ENCODE assay signal across 8 cellular contexts in the genomic region with DNA sequence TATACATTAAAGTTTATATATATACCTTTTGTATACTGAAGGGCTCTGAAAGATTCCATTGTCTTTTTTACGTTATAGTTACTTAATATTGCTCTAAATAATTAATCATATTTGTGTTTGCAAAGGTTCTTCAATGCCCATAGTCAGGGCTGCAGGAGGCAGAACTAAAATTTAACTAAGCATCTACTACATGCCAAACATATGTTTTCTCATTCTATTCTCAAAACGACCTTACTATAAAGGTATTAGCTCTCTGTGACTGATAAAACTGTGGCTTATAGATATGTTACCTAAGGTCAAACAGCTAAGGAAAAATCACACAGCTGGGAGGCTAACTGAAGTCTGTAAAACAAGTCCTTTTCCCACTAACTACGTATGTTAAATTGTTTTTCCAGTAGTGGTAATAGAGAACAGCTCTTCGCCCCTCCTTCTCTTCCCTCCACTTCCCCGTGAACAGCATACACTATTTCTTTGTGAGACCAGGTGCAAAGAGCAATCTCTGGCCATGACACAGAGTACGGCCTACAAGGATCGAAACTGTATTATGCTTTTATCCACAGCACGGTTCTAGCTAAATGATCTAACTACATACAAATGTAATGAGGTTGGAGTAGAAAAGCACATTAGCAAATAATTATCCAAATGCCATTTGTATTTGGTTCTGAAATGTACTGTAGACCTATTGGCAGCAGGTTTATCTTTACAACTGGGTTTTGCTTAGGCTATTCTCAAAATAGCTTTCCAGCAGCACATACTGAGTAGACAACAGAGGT. TPM values are rescaled to one million over a fixed set of nuclear protein-coding genes. Genes with fewer than 3 reads are reported as not detected.
DNase-seq lines count a peak whose midpoint lies in the region; ATAC-seq and TF ChIP-seq lines count a peak whose summit lies in the region.

No MANE protein-coding gene starts in this region.

- peak overlapping the region; percentile 92 for H3K27ac Mint-ChIP-seq in activated T-helper 1 cell treated with anti-CD3 and anti-CD28 coated beads, Interleukin-12 subunit alpha, Interleukin-12 subunit beta, Interleukin-2, Interleukin-4 antibody, amounts not matched to agents 30 ng/mL and 10 ng/mL and 1 ng/mL, durations not matched to agents 14 hours and 24 hours and 36 hours
- H3K27ac Mint-ChIP-seq in stimulated activated naive B cell treated with anti-CD40 and anti-IgM and Interleukin-4, amounts not matched to agents 10 μg/mL and 1 μg/mL and 100 μg/mL, for 72 hours = peak overlapping the region; percentile 92

- 27 to 28% methylated on average over 8 of the region's 8 CpGs for WGBS in lower leg skin, 2 donors

- no peak overlapping the region for H2AFZ ChIP-seq in HCT116 (ENCODE audit: low read depth, low read length, poor library complexity, severe bottlenecking)

- no peak for ATAC-seq in HCT116
- ATAC-seq in stimulated activated naive B cell treated with anti-CD40 and anti-IgM and Interleukin-4, amounts not matched to agents 10 μg/mL and 1 μg/mL and 100 μg/mL, for 72 hours (replicated peaks) = no peak

- H3K27ac ChIP-seq in A673 (ENCODE audit: low read depth, low read length, poor library complexity, severe bottlenecking) (no peak overlapping the region), HCT116 (ENCODE audit: low read depth, low read length) (peak overlapping the region; percentile 93)

- H3K4me3 ChIP-seq in A673 (ENCODE audit: low read depth, low read length, poor library complexity, severe bottlenecking) = peak overlapping the region; percentile 74
- peak overlapping the region; percentile 89 to 94 for H3K4me3 ChIP-seq in HCT116 (replicated peaks in 1 of 2; ENCODE audit: low read depth in 1 of 2, low read length in 2 of 2)
- no peak overlapping the region for H3K4me3 ChIP-seq in lower leg skin (ENCODE audit: low read depth, poor library complexity, severe bottlenecking)

- RAD21 ChIA-PET in HCT116 (lab: Charles Lee; ENCODE audit: low non-redundant PET in 1 of 2, low total read pairs in 2 of 2, uncharacterized antibody in 2 of 2, unreplicated experiment in 2 of 2) = no interaction called here

- H3K79me2 ChIP-seq in HCT116 (ENCODE audit: insufficient read depth, low read length) = peaks cover 64% of the 10 kb centered on the region

- TF ChIP-seq CTCF in A673 (conservative IDR thresholded peaks at IDR 0.05; ENCODE audit: low read depth, low read length) (no peak), HCT116 (IDR thresholded peaks at IDR 0.05 in 2 of 3, conservative IDR thresholded peaks at IDR 0.05 in 1 of 3; ENCODE audit: borderline replicate concordance in 1 of 3, insufficient read depth in 1 of 3, low read depth in 2 of 3, low read length in 2 of 3) (no peak), lower leg skin (IDR thresholded peaks at IDR 0.05) (no peak)

- peaks cover 5% of the 10 kb centered on the region for H3K27me3 Mint-ChIP-seq in activated T-helper 1 cell treated with anti-CD3 and anti-CD28 coated beads, Interleukin-12 subunit alpha, Interleukin-12 subunit beta, Interleukin-2, Interleukin-4 antibody, amounts not matched to agents 30 ng/mL and 10 ng/mL and 1 ng/mL, durations not matched to agents 14 hours and 24 hours and 36 hours (ENCODE audit: insufficient read depth)
- no peaks in the 10 kb centered on the region for H3K27me3 Mint-ChIP-seq in stimulated activated naive B cell treated with anti-CD40 and anti-IgM and Interleukin-4, amounts not matched to agents 10 μg/mL and 1 μg/mL and 100 μg/mL, for 72 hours

- peaks cover 22% of the 10 kb centered on the region for H3K36me3 Mint-ChIP-seq in activated T-helper 1 cell treated with anti-CD3 and anti-CD28 coated beads, Interleukin-12 subunit alpha, Interleukin-12 subunit beta, Interleukin-2, Interleukin-4 antibody, amounts not matched to agents 30 ng/mL and 10 ng/mL and 1 ng/mL, durations not matched to agents 14 hours and 24 hours and 36 hours (ENCODE audit: low read depth)
- H3K36me3 Mint-ChIP-seq in stimulated activated naive B cell treated with anti-CD40 and anti-IgM and Interleukin-4, amounts not matched to agents 10 μg/mL and 1 μg/mL and 100 μg/mL, for 72 hours = peaks cover 5 to 8% of the 10 kb centered on the region in 2 donors

- DNase-seq in A673 (ENCODE audit: low spot score) = no peak
- no peak for DNase-seq in HCT116 (ENCODE audit: low read depth, low spot score)
- no peak for DNase-seq in activated T-helper 1 cell treated with anti-CD3 and anti-CD28 coated beads, Interleukin-12 subunit alpha, Interleukin-12 subunit beta, Interleukin-2, Interleukin-4 antibody, amounts not matched to agents 30 ng/mL and 10 ng/mL and 1 ng/mL, durations not matched to agents 14 hours and 24 hours and 36 hours (ENCODE audit: low spot score)
- peak; percentile 21 for DNase-seq in inferior parietal cortex (ENCODE audit: extremely low spot score)
- no peak for DNase-seq in stimulated activated naive B cell treated with anti-CD40 and anti-IgM and Interleukin-4, amounts not matched to agents 10 μg/mL and 1 μg/mL and 100 μg/mL, for 72 hours
- DNase-seq in stimulated activated naive CD4-positive, alpha-beta T cell treated with Interleukin-2 at 50 U/mL for 16 hours (lab: John Stamatoyannopoulos, UW) = no peak
- DNase-seq in lower leg skin (ENCODE audit: low spot score in 2 of 2) = no peak
- DNase-seq in DMS153 treated with DMSO at 0.1 percent for 48 hours (lab: John Stamatoyannopoulos, UW; ENCODE audit: unreplicated experiment) = no peak

- H3K9me2 ChIP-seq in HCT116 (ENCODE audit: insufficient read depth) = no peaks in the 10 kb centered on the region

- CTCF ChIA-PET in A673 (lab: Charles Lee) (no interaction called here), HCT116 (lab: Charles Lee) (interaction anchor here (0.9 kb wide), 1 partner anchor 45 kb away, joined by 4 read pairs; a partner anchor contains a TSS)

- H3K36me3 ChIP-seq in A673 (ENCODE audit: insufficient read depth, low read length, poor library complexity, severe bottlenecking) = no peaks in the 10 kb centered on the region
- H3K36me3 ChIP-seq in HCT116 (ENCODE audit: control insufficient read depth in 1 of 2, insufficient read depth in 2 of 2, low read length in 2 of 2) = no peaks in the 10 kb centered on the region

- peak overlapping the region; percentile 94 for H3K4me3 Mint-ChIP-seq in activated T-helper 1 cell treated with anti-CD3 and anti-CD28 coated beads, Interleukin-12 subunit alpha, Interleukin-12 subunit beta, Interleukin-2, Interleukin-4 antibody, amounts not matched to agents 30 ng/mL and 10 ng/mL and 1 ng/mL, durations not matched to agents 14 hours and 24 hours and 36 hours
- H3K4me3 Mint-ChIP-seq in stimulated activated naive B cell treated with anti-CD40 and anti-IgM and Interleukin-4, amounts not matched to agents 10 μg/mL and 1 μg/mL and 100 μg/mL, for 72 hours = peak overlapping the region; percentile 87 to 96

- H3K9ac ChIP-seq in HCT116 (ENCODE audit: low read length) = peak overlapping the region; percentile 81

- TF ChIP-seq RAD21 in HCT116 (IDR thresholded peaks at IDR 0.05; ENCODE audit: low read depth) = no peak

- POLR2A ChIA-PET in A673 (lab: Charles Lee; ENCODE audit: low non-redundant PET) (no interaction called here), HCT116 (lab: Charles Lee) (interaction anchor here (0.7 kb wide), 1 partner anchor 29 kb away, joined by 4 read pairs; no protein-coding TSS in a partner anchor)

- H4K20me1 ChIP-seq in HCT116 (ENCODE audit: insufficient read depth) = no peaks in the 10 kb centered on the region

- peak overlapping the region; percentile 88 for H3K4me2 ChIP-seq in HCT116 (ENCODE audit: low read length)

- intact Hi-C loops in A673 (cut with micrococcal nuclease; ENCODE audit: unreplicated experiment) (no loop called here), HCT116 (cut with micrococcal nuclease) (no loop called here), lower leg skin (cut with DNase I; ENCODE audit: low total_unique reads) (no loop called here)
- intact Hi-C loops in activated T-helper 1 cell treated with anti-CD3 and anti-CD28 coated beads, Interleukin-12 subunit alpha, Interleukin-12 subunit beta, Interleukin-2, Interleukin-4 antibody, amounts not matched to agents 30 ng/mL and 10 ng/mL and 1 ng/mL, durations not matched to agents 14 hours and 24 hours and 36 hours (cut with micrococcal nuclease) = loop anchor here (1.0 to 5.0 kb wide), 4 partner anchors 9 to 960 kb away; a partner anchor contains a TSS

- H3K9me3 ChIP-seq in A673 (ENCODE audit: low read depth, low read length, poor library complexity, severe bottlenecking) = no peaks in the 10 kb centered on the region
- H3K9me3 ChIP-seq in HCT116 (ENCODE audit: control insufficient read depth in 1 of 2, insufficient read depth in 1 of 2, low read depth in 1 of 2, low read length in 2 of 2) = no peaks in the 10 kb centered on the region

- no peaks in the 10 kb centered on the region for H3K9me3 Mint-ChIP-seq in activated T-helper 1 cell treated with anti-CD3 and anti-CD28 coated beads, Interleukin-12 subunit alpha, Interleukin-12 subunit beta, Interleukin-2, Interleukin-4 antibody, amounts not matched to agents 30 ng/mL and 10 ng/mL and 1 ng/mL, durations not matched to agents 14 hours and 24 hours and 36 hours
- H3K9me3 Mint-ChIP-seq in stimulated activated naive B cell treated with anti-CD40 and anti-IgM and Interleukin-4, amounts not matched to agents 10 μg/mL and 1 μg/mL and 100 μg/mL, for 72 hours = no peaks in the 10 kb centered on the region

- H3K4me1 Mint-ChIP-seq in activated T-helper 1 cell treated with anti-CD3 and anti-CD28 coated beads, Interleukin-12 subunit alpha, Interleukin-12 subunit beta, Interleukin-2, Interleukin-4 antibody, amounts not matched to agents 30 ng/mL and 10 ng/mL and 1 ng/mL, durations not matched to agents 14 hours and 24 hours and 36 hours (ENCODE audit: low read depth) = peaks cover 70% of the 10 kb centered on the region
- peaks cover 35 to 62% of the 10 kb centered on the region in 2 donors for H3K4me1 Mint-ChIP-seq in stimulated activated naive B cell treated with anti-CD40 and anti-IgM and Interleukin-4, amounts not matched to agents 10 μg/mL and 1 μg/mL and 100 μg/mL, for 72 hours

- no TSS peak for BruUV-seq in A673 (replicated peaks; lab: Mats Ljungman, UMichigan)
- BruUV-seq in HCT116 (replicated peaks; lab: Mats Ljungman, UMichigan) = no TSS peak

- H3K4me1 ChIP-seq in A673 (ENCODE audit: insufficient read depth, low read length, poor library complexity, severe bottlenecking) (peaks cover 6% of the 10 kb centered on the region), HCT116 (ENCODE audit: control insufficient read depth in 1 of 2, insufficient read depth in 2 of 2, low read length in 2 of 2) (peaks cover 12 to 17% of the 10 kb centered on the region in 2 experiments)

- H3K27me3 ChIP-seq in A673 (replicated peaks; ENCODE audit: insufficient read depth, low read depth, low read length, poor library complexity) = no peaks in the 10 kb centered on the region
- no peaks in the 10 kb centered on the region for H3K27me3 ChIP-seq in HCT116 (ENCODE audit: insufficient read depth, low read length)

- no peak for TF ChIP-seq POLR2A in HCT116 (IDR thresholded peaks at IDR 0.05; ENCODE audit: borderline replicate concordance, extremely low read depth, insufficient read depth, insufficient read length)
- no peak for TF ChIP-seq POLR2A in lower leg skin (IDR thresholded peaks at IDR 0.05)

RNA-seq across cellular contexts. Expression of a gene that starts 1.7 kb away (rescaled TPM):
- 13.4 and 17.7 TPM in 2 replicates for total RNA-seq in A673 (2021)
- 29.4 TPM for total RNA-seq in HCT116 (2021; ENCODE audit: unreplicated experiment)
- polyA plus RNA-seq in HCT116 (2012) = 10.5 and 11.4 TPM in 2 replicates
- total RNA-seq in activated T-helper 1 cell treated with anti-CD3 and anti-CD28 coated beads, Interleukin-12 subunit alpha, Interleukin-12 subunit beta, Interleukin-2, Interleukin-4 antibody, amounts not matched to agents 30 ng/mL and 10 ng/mL and 1 ng/mL, durations not matched to agents 14 hours and 24 hours and 36 hours = 119 and 121 TPM in 2 replicates
- total RNA-seq in lower leg skin = 10 to 100 TPM; 27.7 to 35.5 (median 33.0) TPM

RNA-seq across cellular contexts. Expression of a gene that starts 45.1 kb away (rescaled TPM):
- 32.2 and 33.5 TPM in 2 replicates for total RNA-seq in A673 (2021)
- total RNA-seq in HCT116 (2021; ENCODE audit: unreplicated experiment) = 54.9 TPM
- polyA plus RNA-seq in HCT116 (2012) = 12.5 and 22.4 TPM in 2 replicates
- 72.7 and 75.0 TPM in 2 replicates for total RNA-seq in activated T-helper 1 cell treated with anti-CD3 and anti-CD28 coated beads, Interleukin-12 subunit alpha, Interleukin-12 subunit beta, Interleukin-2, Interleukin-4 antibody, amounts not matched to agents 30 ng/mL and 10 ng/mL and 1 ng/mL, durations not matched to agents 14 hours and 24 hours and 36 hours
- 10 to 100 TPM; 12.8 to 28.2 (median 17.2) TPM for total RNA-seq in lower leg skin
